ENCODE assay signal across 29 cellular contexts in genomic region chr2:88636026-88636425, GRCh38.
"Had no signal": no experiment of that assay in that cellular context is flagged by ENCODE, and none has a peak within 500 bp of the region (broad histone marks: within the 10 kb centered on the region; RNA-seq: fewer than 3 reads in every experiment).

No MANE protein-coding gene starts in this region.

- H3K4me3 ChIP-seq: coronary artery, dorsolateral prefrontal cortex had no signal

- H3K27me3 ChIP-seq: brain microvascular endothelial cell had no signal

- ATAC-seq: activated CD8-positive, alpha-beta T cell treated with anti-CD3 and anti-CD28 coated beads for 36 hours; activated T-cell treated with anti-CD3 and anti-CD28 coated beads, Interleukin-2, amount 50 U/mL, for 4 hours; activated T-helper 17 cell treated with anti-CD3 and anti-CD28 coated beads, Interleukin-2, amount 50 U/mL, for 72 hours; esophagus mucosa; WTC11 had no signal

- FAIRE-seq: astrocyte, bronchial epithelial cell, frontal cortex, TTC549 had no signal

- DNase-seq: activated CD4-positive, alpha-beta T cell treated with anti-CD3 and anti-CD28 coated beads for 1 hour; activated CD4-positive, alpha-beta T cell treated with anti-CD3 and anti-CD28 coated beads for 4 hours; activated CD4-positive, alpha-beta T cell treated with anti-CD3 and anti-CD28 coated beads, Interleukin-2, amount 10 ng/mL, durations not matched to agents 7 days and 5 days; activated CD4-positive, alpha-beta T cell treated with anti-CD3 and anti-CD28 coated beads, Interleukin-2, amount 50 U/mL, for 48 hours; activated CD8-positive, alpha-beta memory T cell treated with anti-CD3 and anti-CD28 coated beads for 24 hours; activated CD8-positive, alpha-beta T cell treated with anti-CD3 and anti-CD28 coated beads for 36 hours; activated effector memory CD4-positive, alpha-beta T cell treated with Interleukin-2 at 50 U/mL for 16 hours; activated gamma-delta T cell treated with Interleukin-2 at 50 U/mL for 16 hours; activated naive CD4-positive, alpha-beta T cell treated with anti-CD3 and anti-CD28 coated beads, Interleukin-2, amount 50 U/mL, for 16 hours; activated naive CD4-positive, alpha-beta T cell treated with Interleukin-2 at 50 U/mL for 16 hours; activated T-cell treated with anti-CD3 and anti-CD28 coated beads, Interleukin-2, amount 50 U/mL, for 4 hours; amniotic stem cell; anterior cingulate cortex; brain microvascular endothelial cell; dorsolateral prefrontal cortex; effector memory CD4-positive, alpha-beta T cell; endodermal cell; foreskin fibroblast; head of caudate nucleus; T-helper 2 cell had no signal

- H3K36me3 ChIP-seq: brain microvascular endothelial cell had no signal

- H3K27ac ChIP-seq: brain microvascular endothelial cell, coronary artery, dorsolateral prefrontal cortex, VCaP had no signal
